Comparison of ENCODE assay signal across 21 cellular contexts in the genomic region with DNA sequence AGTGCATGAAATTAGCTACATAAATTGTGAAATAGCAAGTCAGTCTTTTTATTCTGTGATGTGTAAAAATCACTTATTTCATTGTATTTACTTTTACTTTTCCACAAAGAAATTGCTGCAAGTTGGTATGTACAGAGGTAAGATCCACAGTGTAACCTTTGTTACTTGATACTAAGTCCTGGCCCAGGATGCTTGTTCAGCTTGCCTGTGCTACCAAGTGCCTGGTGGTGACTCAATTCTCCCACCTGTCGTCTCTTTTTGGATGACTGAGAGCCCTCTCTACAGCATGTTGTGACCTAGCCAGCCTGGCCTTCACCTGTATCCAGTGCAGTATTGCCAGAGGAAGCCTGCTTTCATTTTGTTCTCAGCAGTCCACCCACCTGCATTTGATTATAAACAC. TPM values are rescaled to one million over a fixed set of nuclear protein-coding genes. Genes with fewer than 3 reads are reported as not detected.
DNase-seq lines count a peak whose midpoint lies in the region; ATAC-seq and TF ChIP-seq lines count a peak whose summit lies in the region.
"Had no signal": no experiment of that assay in that cellular context is flagged by ENCODE, and none has a peak within 500 bp of the region (broad histone marks: within the 10 kb centered on the region; RNA-seq: fewer than 3 reads in every experiment).

No MANE protein-coding gene starts in this region.

- no peak overlapping the region for H2AFZ ChIP-seq in osteoblast (ENCODE audit: low read length)

- H3K9me3 ChIP-seq in heart right ventricle (no peaks in the 10 kb centered on the region), osteoblast (ENCODE audit: low read depth, low read length) (no peaks in the 10 kb centered on the region)
- H3K9me3 ChIP-seq: heart left ventricle had no signal

- no peak overlapping the region for H3K4me3 Mint-ChIP-seq in activated CD4-positive, alpha-beta T cell treated with anti-CD3 and anti-CD28 coated beads for 36 hours
- H3K4me3 Mint-ChIP-seq: activated B cell treated with CpG ODN at 0.5 μM for 24 hours; activated naive CD4-positive, alpha-beta T cell treated with anti-CD3 and anti-CD28 coated beads for 36 hours; IgD-negative memory B cell; naive thymus-derived CD8-positive, alpha-beta T cell had no signal

- peak; percentile 44 for DNase-seq in activated CD4-positive, alpha-beta T cell treated with anti-CD3 and anti-CD28 coated beads for 36 hours
- no peak for DNase-seq in activated CD4-positive, alpha-beta T cell treated with anti-CD3 and anti-CD28 coated beads, Interleukin-2, amount 50 U/mL, for 1 hour
- DNase-seq in NCI-H2029 (lab: John Stamatoyannopoulos, UW) (peak; percentile 82), NCI-H510A treated with DMSO at 0.1 percent for 48 hours (lab: John Stamatoyannopoulos, UW) (peak; percentile 68), posterior vena cava (ENCODE audit: low spot score) (peak; percentile 25), heart right ventricle (no peak), osteoblast (ENCODE audit: insufficient read length, low spot score, missing footprints) (no peak)
- DNase-seq in activated CD8-positive, alpha-beta memory T cell treated with anti-CD3 and anti-CD28 coated beads for 24 hours, result no peak
- DNase-seq: activated B cell treated with CpG ODN at 0.5 μM for 24 hours; activated naive CD4-positive, alpha-beta T cell treated with anti-CD3 and anti-CD28 coated beads for 36 hours; activated T-cell treated with anti-CD3 and anti-CD28 coated beads, Interleukin-2, amount 50 U/mL, for 48 hours; caudate nucleus; COR-L47; heart left ventricle; naive thymus-derived CD8-positive, alpha-beta T cell; NCI-H1105 treated with DMSO at 0.1 percent for 48 hours; NCI-H446 treated with DMSO at 0.1 percent for 48 hours had no signal

- no peaks in the 10 kb centered on the region for H3K4me1 Mint-ChIP-seq in activated CD4-positive, alpha-beta T cell treated with anti-CD3 and anti-CD28 coated beads for 36 hours
- H3K4me1 Mint-ChIP-seq: activated B cell treated with CpG ODN at 0.5 μM for 24 hours; IgD-negative memory B cell; naive thymus-derived CD8-positive, alpha-beta T cell had no signal

- H3K27ac ChIP-seq in heart right ventricle, result no peak overlapping the region
- no peak overlapping the region for H3K27ac ChIP-seq in osteoblast (ENCODE audit: low read depth, low read length)
- H3K27ac ChIP-seq: epithelial cell of prostate, heart left ventricle, RWPE1 had no signal

- H3K27me3 ChIP-seq in heart right ventricle, result no peaks in the 10 kb centered on the region
- no peaks in the 10 kb centered on the region for H3K27me3 ChIP-seq in osteoblast (ENCODE audit: insufficient read depth, low read length)
- H3K27me3 ChIP-seq: heart left ventricle had no signal

- no peaks in the 10 kb centered on the region for H3K27me3 Mint-ChIP-seq in activated CD4-positive, alpha-beta T cell treated with anti-CD3 and anti-CD28 coated beads for 36 hours
- H3K27me3 Mint-ChIP-seq: activated B cell treated with CpG ODN at 0.5 μM for 24 hours had no signal

- POLR2A ChIA-PET in activated CD4-positive, alpha-beta T cell treated with anti-CD3 and anti-CD28 coated beads for 36 hours (lab: Charles Lee), result no interaction called here

- H3K36me3 ChIP-seq in heart right ventricle, result no peaks in the 10 kb centered on the region
- H3K36me3 ChIP-seq in osteoblast (ENCODE audit: insufficient read depth, low read length), result no peaks in the 10 kb centered on the region
- H3K36me3 ChIP-seq: heart left ventricle had no signal

- H3K9me3 Mint-ChIP-seq in activated CD4-positive, alpha-beta T cell treated with anti-CD3 and anti-CD28 coated beads for 36 hours (ENCODE audit: low read depth), result no peaks in the 10 kb centered on the region
- H3K9me3 Mint-ChIP-seq: activated B cell treated with CpG ODN at 0.5 μM for 24 hours; activated naive CD4-positive, alpha-beta T cell treated with anti-CD3 and anti-CD28 coated beads for 36 hours; IgD-negative memory B cell; naive thymus-derived CD8-positive, alpha-beta T cell had no signal

- H3K4me1 ChIP-seq in heart right ventricle (peaks cover 5 to 28% (median 18%) of the 10 kb centered on the region in 9 donors), osteoblast (ENCODE audit: insufficient read depth, low read length) (peaks cover 6% of the 10 kb centered on the region)

- TF ChIP-seq CTCF in heart right ventricle (IDR thresholded peaks at IDR 0.05) (no peak), osteoblast (IDR thresholded peaks at IDR 0.05; ENCODE audit: extremely low read depth, low read depth, low read length) (no peak)

- intact Hi-C loops in activated CD4-positive, alpha-beta T cell treated with anti-CD3 and anti-CD28 coated beads for 36 hours (cut with DNase I, micrococcal nuclease), result no loop called here
- intact Hi-C loops in posterior vena cava (cut with DNase I), result no loop called here
- intact Hi-C loops in heart right ventricle (cut with DNase I), result no loop called here

- CTCF ChIA-PET in activated CD4-positive, alpha-beta T cell treated with anti-CD3 and anti-CD28 coated beads for 36 hours (lab: Charles Lee), result interaction anchor here (1.4 kb wide), 1 partner anchor 116 kb away, joined by 4 read pairs; no protein-coding TSS in a partner anchor

- no peak overlapping the region for H3K4me3 ChIP-seq in heart right ventricle
- no peak overlapping the region for H3K4me3 ChIP-seq in osteoblast (ENCODE audit: insufficient read depth, low read length)
- H3K4me3 ChIP-seq: heart left ventricle had no signal

- H4K20me1 ChIP-seq in osteoblast (ENCODE audit: insufficient read depth, low read length), result no peaks in the 10 kb centered on the region

- no peak overlapping the region for H3K27ac Mint-ChIP-seq in activated CD4-positive, alpha-beta T cell treated with anti-CD3 and anti-CD28 coated beads for 36 hours
- H3K27ac Mint-ChIP-seq: activated B cell treated with CpG ODN at 0.5 μM for 24 hours; activated naive CD4-positive, alpha-beta T cell treated with anti-CD3 and anti-CD28 coated beads for 36 hours had no signal

- H3K4me2 ChIP-seq in osteoblast (ENCODE audit: insufficient read depth, low read length), result no peak overlapping the region

- H3K36me3 Mint-ChIP-seq in activated CD4-positive, alpha-beta T cell treated with anti-CD3 and anti-CD28 coated beads for 36 hours (ENCODE audit: low read depth), result no peaks in the 10 kb centered on the region
- H3K36me3 Mint-ChIP-seq: naive thymus-derived CD8-positive, alpha-beta T cell had no signal

- H3K79me2 ChIP-seq in osteoblast (ENCODE audit: insufficient read depth, low read length), result no peaks in the 10 kb centered on the region

- peak; percentile 81 for ATAC-seq in activated CD4-positive, alpha-beta T cell treated with anti-CD3 and anti-CD28 coated beads for 36 hours
- ATAC-seq in heart right ventricle, result no peak
- ATAC-seq: heart left ventricle; naive thymus-derived CD8-positive, alpha-beta T cell; SK-N-SH treated with all-trans-retinoic acid at 6 μM for 48 hours had no signal

- 93 to 97% methylated on average over 1 of the region's 1 CpG for WGBS in heart right ventricle, 2 donors

RNA-seq across cellular contexts. Expression of a gene that starts 54.9 kb away (rescaled TPM):
- 1 to 10 TPM; 2.8 to 2.9 TPM for total RNA-seq in activated CD4-positive, alpha-beta T cell treated with anti-CD3 and anti-CD28 coated beads for 36 hours
- 10 to 100 TPM; 14.6 to 16.0 TPM for total RNA-seq in posterior vena cava
- total RNA-seq in heart right ventricle, result 10 to 100 TPM in 5 of 10 donors, 1 to 10 TPM in 5; 6.3 to 18.2 (median 10.4) TPM
- polyA plus RNA-seq in heart right ventricle, result 1 to 10 TPM; 2.0 to 7.5 TPM
- total RNA-seq in osteoblast, result 11.2 and 11.5 TPM in 2 replicates

Comparison
In these comparisons a context has a peak if more than half of its experiments do, and no peak if none do; other contexts are left out.
1. DNase-seq: peak in activated CD4-positive, alpha-beta T cell treated with anti-CD3 and anti-CD28 coated beads for 36 hours (single experiment), NCI-H2029 (single experiment), NCI-H510A treated with DMSO at 0.1 percent for 48 hours (single experiment) and posterior vena cava (single experiment); none in activated CD4-positive, alpha-beta T cell treated with anti-CD3 and anti-CD28 coated beads, Interleukin-2, amount 50 U/mL, for 1 hour (single experiment), heart right ventricle (0 of 2), activated CD8-positive, alpha-beta memory T cell treated with anti-CD3 and anti-CD28 coated beads for 24 hours (single experiment) and osteoblast (single experiment).